10 cellular contexts compared by ENCODE assay signal in the genomic region with DNA sequence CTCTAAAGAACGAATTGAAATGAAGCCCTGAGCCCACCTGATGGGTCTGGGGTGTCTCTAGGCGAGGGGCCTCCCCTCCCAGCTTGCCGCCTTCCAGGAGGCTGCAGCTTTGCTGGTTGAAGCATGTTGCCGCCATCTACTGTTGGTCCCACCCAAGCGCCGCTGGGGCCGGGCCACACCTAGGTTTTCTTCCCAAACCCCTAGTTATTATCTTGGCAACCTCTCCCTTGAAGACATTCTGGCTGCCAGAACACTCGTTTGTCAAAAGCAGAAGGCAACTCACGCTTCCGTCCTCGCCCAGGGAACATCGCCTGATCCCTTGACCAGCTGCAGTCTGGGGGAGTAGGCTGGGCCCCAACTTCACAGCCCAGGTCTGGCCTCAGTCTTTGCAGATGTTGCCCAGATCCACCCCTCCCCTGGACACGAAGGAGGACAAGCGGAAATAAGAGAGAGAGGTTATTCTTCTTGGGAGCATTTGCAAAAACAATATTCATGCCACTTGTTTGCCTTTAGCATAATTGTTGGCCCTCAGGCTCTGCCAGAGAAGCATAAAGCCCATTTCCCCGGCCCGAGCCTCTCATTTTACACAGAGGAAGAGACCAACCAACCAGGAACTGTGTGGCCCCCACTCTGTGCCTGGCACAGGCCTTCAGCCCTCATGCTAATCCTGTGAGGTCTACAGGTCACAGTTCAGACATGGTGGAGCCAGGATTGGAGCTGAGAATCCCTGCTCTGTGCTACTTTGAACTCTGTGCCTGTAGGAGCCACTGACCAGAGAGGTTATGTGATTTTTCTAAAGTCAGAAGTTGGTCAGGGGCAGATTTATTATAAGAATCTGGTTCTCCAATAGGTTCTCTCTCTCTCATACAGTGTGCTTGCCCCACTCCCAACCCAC. TPM values are rescaled to one million over a fixed set of nuclear protein-coding genes. Genes with fewer than 3 reads are reported as not detected.
DNase-seq lines count a peak whose midpoint lies in the region; ATAC-seq, FAIRE-seq and TF ChIP-seq lines count a peak whose summit lies in the region.
"Had no signal": no experiment of that assay in that cellular context is flagged by ENCODE, and none has a peak within 500 bp of the region (broad histone marks: within the 10 kb centered on the region; RNA-seq: fewer than 3 reads in every experiment).

No MANE protein-coding gene starts in this region.

- FAIRE-seq in frontal cortex (lab: Jason Lieb, UNC) = no peak

- H3K4me1 ChIP-seq in skeletal muscle satellite cell (ENCODE audit: control insufficient read depth, insufficient read depth, low read length) = peaks cover 92% of the 10 kb centered on the region

- intact Hi-C loops in Right ventricle myocardium superior (cut with DNase I) = no loop called here

- peak overlapping the region; percentile 81 for H3K9ac ChIP-seq in skeletal muscle satellite cell (ENCODE audit: low read depth, low read length)

- DNase-seq in GM10266 (ENCODE audit: extremely low spot score) (peak; percentile 21), OCI-M1 (lab: John Stamatoyannopoulos, UW) (peak; percentile 5), Right ventricle myocardium superior (peak; percentile 79), hepatic stellate cell (ENCODE audit: low spot score) (no peak), frontal cortex (ENCODE audit: low spot score in 2 of 2) (no peak), nucleus accumbens (lab: John Stamatoyannopoulos, UW) (no peak)
- DNase-seq: naive B cell, NCI-H748 treated with DMSO at 0.1 percent for 48 hours had no signal

- TF ChIP-seq CTCF in GM10266 (IDR thresholded peaks at IDR 0.05; ENCODE audit: control insufficient read depth, insufficient read depth, low read depth, missing control alignments) = peak; percentile 13

- ATAC-seq in Right ventricle myocardium superior (ENCODE audit: poor library complexity) (peak; percentile 62), HG03469 (IDR thresholded peaks at IDR 0.05; ENCODE audit: unreplicated experiment) (no peak)

- H3K4me2 ChIP-seq in skeletal muscle satellite cell (ENCODE audit: low read length) = peak overlapping the region; percentile 93

- no peaks in the 10 kb centered on the region for H3K27me3 ChIP-seq in skeletal muscle satellite cell (ENCODE audit: control insufficient read depth, insufficient read depth, low read length)

- H3K36me3 ChIP-seq in skeletal muscle satellite cell (ENCODE audit: insufficient read depth, low read length) = peaks cover 72% of the 10 kb centered on the region

- H3K9me3 ChIP-seq in skeletal muscle satellite cell (replicated peaks; ENCODE audit: low read length) = no peaks in the 10 kb centered on the region

- peak overlapping the region; percentile 8 for H3K4me3 ChIP-seq in skeletal muscle satellite cell (ENCODE audit: low read length)

RNA-seq across cellular contexts. Expression of a gene that starts 6.7 kb away (rescaled TPM):
- total RNA-seq in Right ventricle myocardium superior = 99.9 TPM
- total RNA-seq in skeletal muscle satellite cell (2012; rRNA removed) = 216 and 411 TPM in 2 replicates
- 2.4 TPM for total RNA-seq in frontal cortex

Comparison
In these comparisons a context has a peak if more than half of its experiments do, and no peak if none do; other contexts are left out.
1. DNase-seq: peak in GM10266 (single experiment), OCI-M1 (single experiment) and Right ventricle myocardium superior (single experiment); none in hepatic stellate cell (single experiment), frontal cortex (0 of 2) and nucleus accumbens (0 of 56).
2. RNA of a gene that starts 6.7 kb away (total RNA-seq): 99.9 TPM in Right ventricle myocardium superior (single experiment); 2.4 TPM in frontal cortex (single experiment); every median in the first group is over 10 times any median in the second.